8 cellular contexts compared by ENCODE assay signal in the genomic region with DNA sequence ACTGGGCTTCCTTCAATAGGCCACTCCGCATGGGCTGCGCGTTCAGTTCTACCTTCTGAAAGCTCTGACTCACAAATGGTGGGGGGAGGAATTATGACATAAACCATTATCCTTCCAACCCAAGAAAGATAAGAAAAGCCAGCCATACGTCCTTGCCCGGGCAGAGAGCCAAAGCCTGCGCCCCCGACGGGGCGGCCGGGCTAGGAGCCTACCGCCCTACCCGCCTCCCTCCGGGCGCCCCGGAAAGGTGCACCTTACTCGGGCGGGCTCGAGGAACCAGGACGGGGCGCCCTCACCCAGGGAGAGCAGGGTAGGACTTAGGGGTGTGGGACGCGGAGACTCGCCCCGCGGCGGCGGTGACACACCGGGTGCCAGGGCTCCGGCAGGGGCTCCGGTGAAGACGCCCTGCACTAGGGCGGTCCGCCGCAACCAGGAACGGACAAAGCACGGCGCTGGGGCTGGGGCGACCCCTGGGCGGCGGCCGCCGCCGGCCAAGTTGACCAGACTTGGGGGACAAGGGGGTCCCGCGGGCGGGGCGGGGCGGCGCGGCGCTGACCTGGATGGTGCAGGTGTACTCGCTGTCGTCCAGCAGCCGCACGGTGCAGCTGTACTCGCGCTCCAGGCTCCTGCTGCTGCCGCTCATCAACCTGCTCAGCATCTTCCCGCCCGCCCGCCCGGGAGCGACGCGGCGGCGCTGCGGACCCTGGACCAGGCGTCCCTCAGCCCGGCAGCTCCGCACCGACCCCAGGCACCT. TPM values are rescaled to one million over a fixed set of nuclear protein-coding genes. Genes with fewer than 3 reads are reported as not detected.
DNase-seq lines count a peak whose midpoint lies in the region; ATAC-seq, FAIRE-seq and TF ChIP-seq lines count a peak whose summit lies in the region.

No MANE protein-coding gene starts in this region.

- peaks cover 2% of the 10 kb centered on the region for H3K36me3 Mint-ChIP-seq in T-helper 1 cell treated with Interleukin-12 subunit alpha and Interleukin-12 subunit beta and Interleukin-4 antibody, amounts not matched to agents 30 μg/mL and 1 μg/mL, for 36 hours (ENCODE audit: low read depth)

- peaks cover 11% of the 10 kb centered on the region for H3K4me1 Mint-ChIP-seq in T-helper 1 cell treated with Interleukin-12 subunit alpha and Interleukin-12 subunit beta and Interleukin-4 antibody, amounts not matched to agents 30 μg/mL and 1 μg/mL, for 36 hours (ENCODE audit: low read depth)

- H3K27ac ChIP-seq in iPS-18a (ENCODE audit: low read length) (no peak overlapping the region), small intestine (ENCODE audit: low read depth in 1 of 2, low read length in 1 of 2) (peak overlapping the region in 1 of 2 donors; percentile 85)

- no peaks in the 10 kb centered on the region for H3K9me3 ChIP-seq in iPS-18a (ENCODE audit: control insufficient read depth, low read depth, low read length)
- H3K9me3 ChIP-seq in small intestine (ENCODE audit: control insufficient read depth, low read depth): no peaks in the 10 kb centered on the region

- 1 to 6% (median 1%) methylated on average over 46 to 72 of the region's 72 CpGs for WGBS in small intestine, 3 donors

- H3K27me3 ChIP-seq in iPS-18a (ENCODE audit: control insufficient read depth, insufficient read depth, low read length) (peaks cover 19% of the 10 kb centered on the region), small intestine (ENCODE audit: control insufficient read depth in 2 of 2, insufficient read depth in 2 of 2, low read length in 2 of 2) (peaks cover 0 to 16% of the 10 kb centered on the region in 2 donors)

- H3K4me1 ChIP-seq in iPS-18a (ENCODE audit: control insufficient read depth, low read depth, low read length) (peaks cover 14% of the 10 kb centered on the region), small intestine (ENCODE audit: control insufficient read depth in 2 of 2, insufficient read depth in 1 of 2, low read depth in 1 of 2, low read length in 1 of 2) (peaks cover 0 to 2% of the 10 kb centered on the region in 2 donors)

- no peaks in the 10 kb centered on the region for H3K36me3 ChIP-seq in iPS-18a (ENCODE audit: control insufficient read depth, low read depth, low read length)
- no peaks in the 10 kb centered on the region for H3K36me3 ChIP-seq in small intestine (ENCODE audit: control insufficient read depth in 2 of 2, insufficient read depth in 2 of 2, low read length in 2 of 2)

- H3K4me3 ChIP-seq in AG09309 (ENCODE audit: control insufficient read depth, low read depth, low read length): peak overlapping the region; percentile 63
- H3K4me3 ChIP-seq in astrocyte of the spinal cord (ENCODE audit: low read depth, low read length): peak overlapping the region; percentile 77
- H3K4me3 ChIP-seq in iPS-18a (ENCODE audit: low read length): peak overlapping the region; percentile 63
- H3K4me3 ChIP-seq in small intestine (ENCODE audit: low read depth in 1 of 2, low read length in 2 of 2): peak overlapping the region; percentile 60 to 63

- no peaks in the 10 kb centered on the region for H3K9me3 Mint-ChIP-seq in T-helper 1 cell treated with Interleukin-12 subunit alpha and Interleukin-12 subunit beta and Interleukin-4 antibody, amounts not matched to agents 30 μg/mL and 1 μg/mL, for 36 hours

- peak overlapping the region; percentile 86 for H3K4me3 Mint-ChIP-seq in T-helper 1 cell treated with Interleukin-12 subunit alpha and Interleukin-12 subunit beta and Interleukin-4 antibody, amounts not matched to agents 30 μg/mL and 1 μg/mL, for 36 hours

- DNase-seq in AG09309 (ENCODE audit: low read depth) (no peak), astrocyte of the spinal cord (ENCODE audit: low read depth, low spot score) (peak; percentile 85), small intestine (peak; percentile 54), mesenteric fat pad (ENCODE audit: low spot score) (no peak)

- in situ Hi-C loops in astrocyte of the spinal cord (cut with HindIII; ENCODE audit: low sequenced_read_pairs): no loop called here

- no peak overlapping the region for H3K27ac Mint-ChIP-seq in T-helper 1 cell treated with Interleukin-12 subunit alpha and Interleukin-12 subunit beta and Interleukin-4 antibody, amounts not matched to agents 30 μg/mL and 1 μg/mL, for 36 hours

- ATAC-seq in GM19043 (IDR thresholded peaks at IDR 0.05; ENCODE audit: low read depth, unreplicated experiment) (peak; percentile 30), HG03460 (IDR thresholded peaks at IDR 0.05; ENCODE audit: unreplicated experiment) (peak; percentile 13)

- TF ChIP-seq CTCF in AG09309 (IDR thresholded peaks at IDR 0.05; ENCODE audit: control insufficient read depth, insufficient read depth, low read depth, low read length, missing control alignments): no peak
- TF ChIP-seq CTCF in astrocyte of the spinal cord (IDR thresholded peaks at IDR 0.05; ENCODE audit: low read depth, low read length): no peak

- peak overlapping the region; percentile 1 for H3K9ac ChIP-seq in iPS-18a (ENCODE audit: low read length)

- FAIRE-seq in small intestine (lab: Jason Lieb, UNC): no peak

- peaks cover 67% of the 10 kb centered on the region for H3K27me3 Mint-ChIP-seq in T-helper 1 cell treated with Interleukin-12 subunit alpha and Interleukin-12 subunit beta and Interleukin-4 antibody, amounts not matched to agents 30 μg/mL and 1 μg/mL, for 36 hours (ENCODE audit: low read depth)

RNA-seq across cellular contexts. Expression of gene FRMD5, which starts 0.5 kb away (rescaled TPM):
- polyA plus RNA-seq in small intestine: 1 to 10 TPM in 1 of 3 donors, under 1 TPM in 1, not detected in 1; 0.81 to 1.1 TPM
- total RNA-seq in mesenteric fat pad: 0.13 TPM

Comparison
In these comparisons a context has a peak if more than half of its experiments do, and no peak if none do; other contexts are left out.
1. DNase-seq: peak in astrocyte of the spinal cord (single experiment) and small intestine (single experiment); none in AG09309 (single experiment) and mesenteric fat pad (single experiment).
2. Peak in every context shown above with its lines, with median percentiles within 50 percentile points of each other: H3K4me3 ChIP-seq.